ENCODE assay signal across 25 cellular contexts in the genomic region with DNA sequence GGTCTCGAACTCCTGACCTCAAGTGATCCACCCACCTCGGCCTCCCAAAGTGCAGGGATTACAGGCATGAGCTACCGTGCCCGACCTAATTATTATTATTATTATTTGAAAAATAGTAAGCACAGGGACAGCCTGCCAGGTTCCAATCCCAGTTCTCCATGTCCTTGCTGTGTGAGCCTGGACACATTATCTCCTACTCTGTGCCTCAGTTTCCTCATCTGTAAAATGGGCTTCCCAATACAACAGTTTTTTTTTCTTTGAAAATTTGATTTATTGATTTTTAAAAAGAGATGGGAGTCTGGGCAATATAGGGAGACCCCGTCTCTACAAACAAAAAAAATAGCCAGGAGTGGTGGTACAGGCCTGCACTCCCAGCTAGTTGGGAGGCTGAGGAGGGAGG. TPM values are rescaled to one million over a fixed set of nuclear protein-coding genes. Genes with fewer than 3 reads are reported as not detected.
"Had no signal": no experiment of that assay in that cellular context is flagged by ENCODE, and none has a peak within 500 bp of the region (broad histone marks: within the 10 kb centered on the region; RNA-seq: fewer than 3 reads in every experiment).

No MANE protein-coding gene starts in this region.

- H3K27ac Mint-ChIP-seq: immature natural killer cell; naive thymus-derived CD8-positive, alpha-beta T cell; nephron; stimulated activated memory B cell treated with anti-CD40 and anti-IgM and Interleukin-4, amounts not matched to agents 10 μg/mL and 1 μg/mL and 100 μg/mL, for 72 hours; stimulated activated naive CD8-positive, alpha-beta T cell treated with anti-CD3 and anti-CD28 coated beads, Interleukin-15, amount 100 ng/mL, for 72 hours; type B pancreatic cell had no signal

- H3K27ac ChIP-seq: left lung, parathyroid adenoma, psoas muscle, tibial nerve, uterus had no signal

- ATAC-seq: left colon; naive thymus-derived CD8-positive, alpha-beta T cell; psoas muscle; stimulated activated memory B cell treated with anti-CD40 and anti-IgM and Interleukin-4, amounts not matched to agents 10 μg/mL and 1 μg/mL and 100 μg/mL, for 72 hours; stimulated activated naive CD8-positive, alpha-beta T cell treated with anti-CD3 and anti-CD28 coated beads, Interleukin-15, amount 100 ng/mL, for 72 hours had no signal

- H3K9me3 ChIP-seq: left lung, lower lobe of right lung, psoas muscle, tibial nerve, uterus had no signal

- H3K4me3 ChIP-seq: left lung, lower lobe of right lung, psoas muscle, skin epidermis, tibial nerve, uterus had no signal

- H3K4me3 Mint-ChIP-seq: immature natural killer cell; nephron; neural crest cell; stimulated activated memory B cell treated with anti-CD40 and anti-IgM and Interleukin-4, amounts not matched to agents 10 μg/mL and 1 μg/mL and 100 μg/mL, for 72 hours; stimulated activated naive CD8-positive, alpha-beta T cell treated with anti-CD3 and anti-CD28 coated beads, Interleukin-15, amount 100 ng/mL, for 72 hours; type B pancreatic cell had no signal

- H3K27me3 Mint-ChIP-seq: stimulated activated memory B cell treated with anti-CD40 and anti-IgM and Interleukin-4, amounts not matched to agents 10 μg/mL and 1 μg/mL and 100 μg/mL, for 72 hours had no signal

- H3K4me1 ChIP-seq: lower lobe of right lung, parathyroid adenoma, psoas muscle, tibial nerve, uterus had no signal

- H3K4me1 Mint-ChIP-seq: immature natural killer cell, nephron, neural crest cell had no signal

- DNase-seq: immature natural killer cell; kidney; left colon; left lung; lower lobe of right lung; mammary epithelial cell; mesenchymal stem cell; naive thymus-derived CD8-positive, alpha-beta T cell; psoas muscle; stimulated activated CD4-positive, alpha-beta T cell treated with anti-CD3 and anti-CD28 coated beads, Interleukin-12 subunit alpha, Interleukin-12 subunit beta, amount 100 ng/mL, for 4 hours; stimulated activated CD4-positive, alpha-beta T cell treated with anti-CD3 and anti-CD28 coated beads, Interleukin-15, amount 100 ng/mL, for 24 hours; stimulated activated CD4-positive, alpha-beta T cell treated with anti-CD3 and anti-CD28 coated beads, Interleukin-2, amount 100 ng/mL, for 24 hours; stimulated activated CD4-positive, alpha-beta T cell treated with anti-CD3 and anti-CD28 coated beads, Interleukin-4, amount 100 ng/mL, for 24 hours; stimulated activated naive CD4-positive, alpha-beta T cell treated with Interleukin-2 at 50 U/mL for 16 hours; stimulated activated naive CD8-positive, alpha-beta T cell treated with anti-CD3 and anti-CD28 coated beads, Interleukin-15, amount 100 ng/mL, for 72 hours; uterus had no signal

- H3K36me3 ChIP-seq: uterus had no signal

- H3K9me3 Mint-ChIP-seq: immature natural killer cell; naive thymus-derived CD8-positive, alpha-beta T cell; nephron; neural crest cell; stimulated activated memory B cell treated with anti-CD40 and anti-IgM and Interleukin-4, amounts not matched to agents 10 μg/mL and 1 μg/mL and 100 μg/mL, for 72 hours; stimulated activated naive CD8-positive, alpha-beta T cell treated with anti-CD3 and anti-CD28 coated beads, Interleukin-15, amount 100 ng/mL, for 72 hours; type B pancreatic cell had no signal

- H3K27me3 ChIP-seq: left lung, uterus had no signal

- H3K36me3 Mint-ChIP-seq: immature natural killer cell, type B pancreatic cell had no signal

RNA-seq across cellular contexts. Expression of a gene that starts 16.6 kb away (rescaled TPM):
- total RNA-seq: naive thymus-derived CD8-positive, alpha-beta T cell; neural crest cell had no signal

RNA-seq across cellular contexts. Expression of a gene that starts 19.6 kb away (rescaled TPM):
- total RNA-seq: neural crest cell, osteocyte, sciatic nerve had no signal
